In the genomic region with DNA sequence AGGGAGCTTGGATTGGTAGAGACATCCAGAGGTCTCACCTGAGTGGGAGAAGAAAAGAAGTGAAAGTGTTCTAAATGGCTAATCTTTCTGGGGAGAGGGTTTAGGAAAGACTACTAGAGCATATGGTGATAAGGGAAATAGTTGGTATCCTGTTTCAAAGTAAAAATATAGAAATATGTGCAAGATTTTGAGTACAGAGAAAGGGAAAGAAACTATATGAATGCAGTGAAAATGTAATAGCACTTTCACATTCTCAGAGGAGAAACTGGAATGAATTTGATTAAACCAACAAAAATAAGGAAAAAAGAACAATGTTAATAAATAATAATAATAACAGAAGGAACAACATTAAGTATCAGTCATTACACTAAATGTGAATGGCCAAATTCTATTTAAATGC, we compare ENCODE assay signal across 16 cellular contexts.
DNase-seq lines count a peak whose midpoint lies in the region; ATAC-seq and TF ChIP-seq lines count a peak whose summit lies in the region.
"Had no signal": no experiment of that assay in that cellular context is flagged by ENCODE, and none has a peak within 500 bp of the region (broad histone marks: within the 10 kb centered on the region; RNA-seq: fewer than 3 reads in every experiment).

No MANE protein-coding gene starts in this region.

- no peak overlapping the region for H3K4me3 Mint-ChIP-seq in mesothelial cell of epicardium
- H3K4me3 Mint-ChIP-seq: B cell; CD4-positive, CD25-positive, alpha-beta regulatory T cell; CD8-positive, alpha-beta T cell; GM23338 had no signal

- H3K4me1 Mint-ChIP-seq in mesothelial cell of epicardium: peaks cover 29% of the 10 kb centered on the region

- no peak for TF ChIP-seq CTCF in HEK293 (tag by site-specific recombination; IDR thresholded peaks at IDR 0.05)
- no peak for TF ChIP-seq CTCF in VCaP (conservative IDR thresholded peaks at IDR 0.05)
- no peak for TF ChIP-seq CTCF in mesothelial cell of epicardium (IDR thresholded peaks at IDR 0.05; ENCODE audit: unreplicated experiment)

- peaks cover 0 to 7% of the 10 kb centered on the region in 2 experiments; a peak in 1 of 3 replicates for H3K36me3 ChIP-seq in HEK293 (ENCODE audit: control insufficient read depth in 2 of 2, insufficient read depth in 1 of 2, low read length in 2 of 2)

- CTCF ChIA-PET in HEK293 (lab: Yijun Ruan, JAX): interaction anchor here (0.6 kb wide), 1 partner anchor 22 kb away, joined by 5 read pairs; no protein-coding TSS in a partner anchor

- POLR2A ChIA-PET in HEK293 (lab: Yijun Ruan, JAX): no interaction called here

- no peak overlapping the region for H3K4me3 ChIP-seq in HEK293 (ENCODE audit: low read depth, low read length)
- H3K4me3 ChIP-seq: BLaER1, GM23338, HAP-1 had no signal

- 0 out of 2 replicates have a peak, but pooled peaks cover 3% of the 10 kb centered on the region for H3K4me1 ChIP-seq in HEK293 (ENCODE audit: control insufficient read depth, insufficient read depth, low read length)
- H3K4me1 ChIP-seq: HAP-1 had no signal

- peaks cover 9% of the 10 kb centered on the region for H3K9me3 Mint-ChIP-seq in mesothelial cell of epicardium
- H3K9me3 Mint-ChIP-seq: CD4-positive, CD25-positive, alpha-beta regulatory T cell; CD8-positive, alpha-beta T cell; GM23338 had no signal

- H3K27ac ChIP-seq in HEK293 (ENCODE audit: extremely low read depth, low read depth, low read length) (no peak overlapping the region), VCaP (peak overlapping the region; percentile 99)
- H3K27ac ChIP-seq: BLaER1, C4-2B had no signal

- DNase-seq in mesothelial cell of epicardium (ENCODE audit: low spot score in 2 of 2, unreplicated experiment in 2 of 2) (no peak), SW 1271 (lab: John Stamatoyannopoulos, UW) (no peak)
- no peak for DNase-seq in activated effector memory CD4-positive, alpha-beta T cell treated with Interleukin-2 at 50 U/mL for 16 hours
- DNase-seq: Caco-2; CD4-positive, CD25-positive, alpha-beta regulatory T cell; CD8-positive, alpha-beta T cell; DMS153; DND-41 had no signal

- no peaks in the 10 kb centered on the region for H3K9me3 ChIP-seq in HEK293 (ENCODE audit: control insufficient read depth, insufficient read depth, low read depth, low read length)
- H3K9me3 ChIP-seq: BLaER1, Caco-2, HAP-1 had no signal

- ATAC-seq in GM19467 (IDR thresholded peaks at IDR 0.05; ENCODE audit: unreplicated experiment): no peak
- ATAC-seq: CD8-positive, alpha-beta T cell; GM23338 had no signal

- H3K27me3 Mint-ChIP-seq in mesothelial cell of epicardium (ENCODE audit: low read depth): no peaks in the 10 kb centered on the region
- H3K27me3 Mint-ChIP-seq: B cell; CD4-positive, CD25-positive, alpha-beta regulatory T cell had no signal

- peak overlapping the region; percentile 3 for H3K27ac Mint-ChIP-seq in mesothelial cell of epicardium
- H3K27ac Mint-ChIP-seq: B cell; CD4-positive, CD25-positive, alpha-beta regulatory T cell; CD8-positive, alpha-beta T cell; GM23338 had no signal

- H3K36me3 Mint-ChIP-seq in mesothelial cell of epicardium: peaks cover 6% of the 10 kb centered on the region

TF ChIP-seq in HEK293, 187 proteins besides CTCF, POLR2A, EP300 and RAD21:
- TF ChIP-seq ZNF133 (tag by site-specific recombination; IDR thresholded peaks at IDR 0.05) (no peak), PRDM1 (tag by site-specific recombination; IDR thresholded peaks at IDR 0.05) (peak; percentile 92), ZBTB7A (tag by site-specific recombination; IDR thresholded peaks at IDR 0.05; ENCODE audit: low read depth) (no peak), ZNF184 (tag by site-specific recombination; IDR thresholded peaks at IDR 0.05) (no peak), ZNF473 (tag by site-specific recombination; IDR thresholded peaks at IDR 0.05) (no peak)
- TF ChIP-seq, protein P1, sequence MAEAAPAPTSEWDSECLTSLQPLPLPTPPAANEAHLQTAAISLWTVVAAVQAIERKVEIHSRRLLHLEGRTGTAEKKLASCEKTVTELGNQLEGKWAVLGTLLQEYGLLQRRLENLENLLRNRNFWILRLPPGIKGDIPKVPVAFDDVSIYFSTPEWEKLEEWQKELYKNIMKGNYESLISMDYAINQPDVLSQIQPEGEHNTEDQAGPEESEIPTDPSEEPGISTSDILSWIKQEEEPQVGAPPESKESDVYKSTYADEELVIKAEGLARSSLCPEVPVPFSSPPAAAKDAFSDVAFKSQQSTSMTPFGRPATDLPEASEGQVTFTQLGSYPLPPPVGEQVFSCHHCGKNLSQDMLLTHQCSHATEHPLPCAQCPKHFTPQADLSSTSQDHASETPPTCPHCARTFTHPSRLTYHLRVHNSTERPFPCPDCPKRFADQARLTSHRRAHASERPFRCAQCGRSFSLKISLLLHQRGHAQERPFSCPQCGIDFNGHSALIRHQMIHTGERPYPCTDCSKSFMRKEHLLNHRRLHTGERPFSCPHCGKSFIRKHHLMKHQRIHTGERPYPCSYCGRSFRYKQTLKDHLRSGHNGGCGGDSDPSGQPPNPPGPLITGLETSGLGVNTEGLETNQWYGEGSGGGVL (tag by site-specific recombination; IDR thresholded peaks at IDR 0.05): no peak
